ENCODE assay signal across 8 cellular contexts in genomic region chr17:44186307-44187130, GRCh38.
DNase-seq lines count a peak whose midpoint lies in the region; ATAC-seq lines count a peak whose summit lies in the region.

TMUB2 (plus strand) TSS chr17:44186972; CDS start chr17:44187709, 737 bp downstream.

- no peaks in the 10 kb centered on the region for H3K9me3 ChIP-seq in BLaER1 treated with 17β-estradiol and CSF1 and Interleukin-3, amounts not matched to agents 10 nM and 100 nM (replicated peaks in 1 of 11)

- peak within 1 kb of the TSS; percentile 87 to 99 (median 91) for H3K4me3 ChIP-seq in BLaER1 treated with 17β-estradiol and CSF1 and Interleukin-3, amounts not matched to agents 10 nM and 100 nM

- H3K27ac ChIP-seq in BLaER1 treated with 17β-estradiol and CSF1 and Interleukin-3, amounts not matched to agents 10 nM and 100 nM = peak within 1 kb of the TSS; percentile 89 to 98 (median 95)

- H3K4me1 ChIP-seq in BLaER1 treated with 17β-estradiol and CSF1 and Interleukin-3, amounts not matched to agents 10 nM and 100 nM = peaks cover 40 to 51% (median 44%) of the 10 kb centered on the region in 10 experiments

- H3K4me2 ChIP-seq in BLaER1 treated with 17β-estradiol and CSF1 and Interleukin-3, amounts not matched to agents 10 nM and 100 nM = peak within 1 kb of the TSS; percentile 85 to 100 (median 92)

- H3K27me3 ChIP-seq in BLaER1 treated with 17β-estradiol and CSF1 and Interleukin-3, amounts not matched to agents 10 nM and 100 nM = no peaks in the 10 kb centered on the region

- ATAC-seq in GM19351 (IDR thresholded peaks at IDR 0.05; ENCODE audit: unreplicated experiment) = peak; percentile 85
- peak; percentile 85 for ATAC-seq in HG03521 (IDR thresholded peaks at IDR 0.05; ENCODE audit: unreplicated experiment)

- peaks cover 47 to 70% (median 52%) of the 10 kb centered on the region in 11 experiments for H3K36me3 ChIP-seq in BLaER1 treated with 17β-estradiol and CSF1 and Interleukin-3, amounts not matched to agents 10 nM and 100 nM

- H4K20me1 ChIP-seq in BLaER1 treated with 17β-estradiol and CSF1 and Interleukin-3, amounts not matched to agents 10 nM and 100 nM = peaks cover 3 to 55% (median 46%) of the 10 kb centered on the region in 11 experiments; a peak in 20 of 22 replicates

- H3K9ac ChIP-seq in BLaER1 treated with 17β-estradiol and CSF1 and Interleukin-3, amounts not matched to agents 10 nM and 100 nM = peak within 1 kb of the TSS; percentile 87 to 97 (median 92)

- DNase-seq in NCI-H748 (lab: John Stamatoyannopoulos, UW; ENCODE audit: unreplicated experiment) (peak; percentile 99), dedifferentiated amniotic fluid mesenchymal stem cell (ENCODE audit: extremely low spot score) (peak; percentile 100), left kidney (ENCODE audit: low read depth, low spot score) (peak; percentile 99)
- peak; percentile 100 for DNase-seq in activated CD4-positive, alpha-beta T cell treated with anti-CD3 and anti-CD28 coated beads, Interleukin-2, amount 50 U/mL, for 1 hour
- DNase-seq in stimulated activated CD4-positive, alpha-beta T cell treated with anti-CD3 and anti-CD28 coated beads, Interleukin-2, amount 100 ng/mL, for 24 hours = peak; percentile 100

Comparison
In these comparisons a context has a peak if more than half of its experiments do, and no peak if none do; other contexts are left out.
1. Peak in every context shown above with its lines: DNase-seq, ATAC-seq, H3K4me3 ChIP-seq and H3K27ac ChIP-seq.